In the genomic region with DNA sequence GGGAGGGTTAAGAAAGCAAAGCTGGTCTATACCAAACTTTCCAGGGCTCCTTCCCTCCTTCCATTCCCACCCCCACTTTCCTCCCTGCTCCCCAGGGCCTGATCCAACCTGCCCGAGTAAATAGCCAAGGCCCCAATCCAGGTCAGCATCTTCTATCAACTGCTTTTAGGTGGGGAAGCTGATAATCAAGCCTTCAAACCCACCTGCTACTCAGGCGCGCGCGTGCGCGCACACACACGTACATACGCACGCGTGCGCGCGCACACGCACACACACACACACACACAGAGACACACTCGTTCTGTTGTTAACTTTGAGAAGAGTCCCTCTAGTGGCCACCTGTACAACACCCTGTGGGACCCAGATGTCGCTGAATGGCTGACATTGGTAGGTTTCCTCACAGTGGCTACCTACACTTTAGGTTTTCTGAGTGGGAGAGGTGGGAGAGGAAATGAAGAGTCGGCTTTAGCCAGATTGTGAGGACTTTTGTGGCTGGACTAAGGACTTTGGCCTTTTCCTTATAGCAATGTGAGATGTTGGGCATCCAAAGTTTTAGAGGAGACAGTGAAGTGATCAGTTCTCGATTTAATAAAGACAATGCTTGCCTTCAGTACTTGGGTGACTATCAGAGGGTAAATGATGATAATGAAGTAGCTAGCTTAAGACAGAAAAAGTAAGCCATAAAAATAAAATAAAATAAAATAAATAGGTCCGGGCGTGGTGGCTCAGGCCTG, we compare ENCODE assay signal across 8 cellular contexts. TPM values are rescaled to one million over a fixed set of nuclear protein-coding genes. Genes with fewer than 3 reads are reported as not detected.
A peak's percentile ranks its signal among the peaks of the same experiment; 100 is the strongest.
DNase-seq lines count a peak whose midpoint lies in the region; ATAC-seq and TF ChIP-seq lines count a peak whose summit lies in the region.

No MANE protein-coding gene starts in this region.

- POLR2A ChIA-PET in CD8-positive, alpha-beta T cell (lab: Charles Lee), result interaction anchor here (0.6 to 0.7 kb wide), 2 partner anchors 36 to 1031 kb away, joined by 3 read pairs; no protein-coding TSS in a partner anchor
- POLR2A ChIA-PET in activated CD4-positive, alpha-beta memory T cell treated with anti-CD3 and anti-CD28 coated beads, Interleukin-2, amount 10 ng/mL, durations not matched to agents 7 days and 5 days (lab: Charles Lee), result interaction anchor here (0.9 kb wide), 1 partner anchor 11 kb away, joined by 3 read pairs; no protein-coding TSS in a partner anchor
- POLR2A ChIA-PET in naive thymus-derived CD4-positive, alpha-beta T cell (lab: Charles Lee), result no interaction called here

- peak overlapping the region; percentile 77 for H3K4me3 Mint-ChIP-seq in CD8-positive, alpha-beta T cell
- H3K4me3 Mint-ChIP-seq in activated CD4-positive, alpha-beta memory T cell treated with anti-CD3 and anti-CD28 coated beads, Interleukin-2, amount 10 ng/mL, durations not matched to agents 7 days and 5 days, result peak overlapping the region; percentile 12
- H3K4me3 Mint-ChIP-seq in naive thymus-derived CD4-positive, alpha-beta T cell, result peak overlapping the region; percentile 71 to 88 (median 82)

- peak overlapping the region; percentile 15 for H3K27ac Mint-ChIP-seq in CD8-positive, alpha-beta T cell
- H3K27ac Mint-ChIP-seq in activated CD4-positive, alpha-beta memory T cell treated with anti-CD3 and anti-CD28 coated beads, Interleukin-2, amount 10 ng/mL, durations not matched to agents 7 days and 5 days, result no peak overlapping the region
- peak overlapping the region in 8 of 9 donors; percentile 52 to 89 (median 76) for H3K27ac Mint-ChIP-seq in naive thymus-derived CD4-positive, alpha-beta T cell

- H3K4me1 Mint-ChIP-seq in CD8-positive, alpha-beta T cell (ENCODE audit: low read depth), result peaks cover 6% of the 10 kb centered on the region
- peaks cover 9% of the 10 kb centered on the region for H3K4me1 Mint-ChIP-seq in activated CD4-positive, alpha-beta memory T cell treated with anti-CD3 and anti-CD28 coated beads, Interleukin-2, amount 10 ng/mL, durations not matched to agents 7 days and 5 days
- H3K4me1 Mint-ChIP-seq in naive thymus-derived CD4-positive, alpha-beta T cell, result peaks cover 5 to 13% (median 11%) of the 10 kb centered on the region in 7 donors

- no peaks in the 10 kb centered on the region for H3K9me3 Mint-ChIP-seq in CD8-positive, alpha-beta T cell
- no peaks in the 10 kb centered on the region for H3K9me3 Mint-ChIP-seq in activated CD4-positive, alpha-beta memory T cell treated with anti-CD3 and anti-CD28 coated beads, Interleukin-2, amount 10 ng/mL, durations not matched to agents 7 days and 5 days
- peaks cover 0 to 3% (median 0%) of the 10 kb centered on the region in 11 donors for H3K9me3 Mint-ChIP-seq in naive thymus-derived CD4-positive, alpha-beta T cell

- TF ChIP-seq CTCF in CD8-positive, alpha-beta T cell (IDR thresholded peaks at IDR 0.05), result peak; percentile 55
- TF ChIP-seq CTCF in testis (IDR thresholded peaks at IDR 0.05), result peak; percentile 26 to 62 (median 36)

- intact Hi-C loops in CD8-positive, alpha-beta T cell (cut with DNase I, micrococcal nuclease), result no loop called here
- intact Hi-C loops in naive thymus-derived CD4-positive, alpha-beta T cell (cut with micrococcal nuclease), result no loop called here
- intact Hi-C loops in testis (cut with DNase I; ENCODE audit: low total_unique reads), result no loop called here

- H3K27me3 ChIP-seq in CD8-positive, alpha-beta T cell (ENCODE audit: insufficient read depth, low read length), result no peaks in the 10 kb centered on the region
- no peaks in the 10 kb centered on the region for H3K27me3 ChIP-seq in HAP-1 (ENCODE audit: low read depth)
- no peaks in the 10 kb centered on the region for H3K27me3 ChIP-seq in endocrine pancreas (ENCODE audit: control insufficient read depth, insufficient read depth, low read length)
- no peaks in the 10 kb centered on the region for H3K27me3 ChIP-seq in naive thymus-derived CD4-positive, alpha-beta T cell (ENCODE audit: control insufficient read depth in 2 of 2, insufficient read depth in 2 of 2, low read length in 2 of 2)
- H3K27me3 ChIP-seq in testis, result no peaks in the 10 kb centered on the region

- CTCF ChIA-PET in CD8-positive, alpha-beta T cell (lab: Charles Lee), result interaction anchor here (1.1 to 1.5 kb wide), 3 partner anchors 9 to 101 kb away, joined by 4 to 5 read pairs (median 5); no protein-coding TSS in a partner anchor
- CTCF ChIA-PET in activated CD4-positive, alpha-beta memory T cell treated with anti-CD3 and anti-CD28 coated beads, Interleukin-2, amount 10 ng/mL, durations not matched to agents 7 days and 5 days (lab: Charles Lee), result interaction anchor here (1.2 kb wide), 1 partner anchor 10 kb away, joined by 4 read pairs; no protein-coding TSS in a partner anchor
- CTCF ChIA-PET in naive thymus-derived CD4-positive, alpha-beta T cell (lab: Charles Lee), result interaction anchor here (1.1 kb wide), 1 partner anchor 10 kb away, joined by 3 read pairs; no protein-coding TSS in a partner anchor

- WGBS in testis, 2 donors, result 61 to 66% methylated on average over 20 to 21 of the region's 21 CpGs

- peak; percentile 96 for ATAC-seq in CD8-positive, alpha-beta T cell
- ATAC-seq in naive thymus-derived CD4-positive, alpha-beta T cell, result peak; percentile 84

- H3K9me3 ChIP-seq in CD8-positive, alpha-beta T cell (ENCODE audit: low read length), result no peaks in the 10 kb centered on the region
- no peaks in the 10 kb centered on the region for H3K9me3 ChIP-seq in HAP-1
- no peaks in the 10 kb centered on the region for H3K9me3 ChIP-seq in endocrine pancreas (ENCODE audit: control insufficient read depth, low read length)
- H3K9me3 ChIP-seq in naive thymus-derived CD4-positive, alpha-beta T cell (ENCODE audit: control insufficient read depth in 2 of 3, low read length in 3 of 3), result no peaks in the 10 kb centered on the region
- H3K9me3 ChIP-seq in testis, result no peaks in the 10 kb centered on the region

- H3K4me1 ChIP-seq in CD8-positive, alpha-beta T cell (ENCODE audit: insufficient read depth, low read length), result no peaks in the 10 kb centered on the region
- H3K4me1 ChIP-seq in HAP-1 (no peaks in the 10 kb centered on the region), endocrine pancreas (ENCODE audit: control insufficient read depth, insufficient read depth, low read length) (no peaks in the 10 kb centered on the region), testis (no peaks in the 10 kb centered on the region)
- H3K4me1 ChIP-seq in naive thymus-derived CD4-positive, alpha-beta T cell (ENCODE audit: control insufficient read depth in 2 of 2, insufficient read depth in 2 of 2, low read length in 2 of 2), result no peaks in the 10 kb centered on the region

- peak; percentile 2 to 79 (median 37) for DNase-seq in CD8-positive, alpha-beta T cell
- DNase-seq in HAP-1 (ENCODE audit: low spot score in 2 of 2) (peak; percentile 75 to 80), NCI-H2227 (lab: John Stamatoyannopoulos, UW; ENCODE audit: unreplicated experiment) (peak; percentile 90), testis (peak; percentile 65), GM03348 (ENCODE audit: low spot score) (no peak)
- peak; percentile 56 for DNase-seq in activated CD4-positive, alpha-beta memory T cell treated with anti-CD3 and anti-CD28 coated beads, Interleukin-2, amount 10 ng/mL, durations not matched to agents 7 days and 5 days
- DNase-seq in naive thymus-derived CD4-positive, alpha-beta T cell, result peak in 8 of 9 donors; percentile 25 to 68 (median 65)

- H3K9ac ChIP-seq in endocrine pancreas (ENCODE audit: control insufficient read depth, insufficient read depth, low read length), result peak overlapping the region; percentile 38

- in situ Hi-C loops in HAP-1 (cut with MboI; ENCODE audit: low sequenced_read_pairs), result no loop called here

- H3K36me3 Mint-ChIP-seq in CD8-positive, alpha-beta T cell, result no peaks in the 10 kb centered on the region
- no peaks in the 10 kb centered on the region for H3K36me3 Mint-ChIP-seq in activated CD4-positive, alpha-beta memory T cell treated with anti-CD3 and anti-CD28 coated beads, Interleukin-2, amount 10 ng/mL, durations not matched to agents 7 days and 5 days (ENCODE audit: low read depth)
- H3K36me3 Mint-ChIP-seq in naive thymus-derived CD4-positive, alpha-beta T cell, result no peaks in the 10 kb centered on the region

- H3K27ac ChIP-seq in CD8-positive, alpha-beta T cell (ENCODE audit: low read depth, low read length), result no peak overlapping the region
- H3K27ac ChIP-seq in naive thymus-derived CD4-positive, alpha-beta T cell (ENCODE audit: low read depth, low read length), result no peak overlapping the region
- no peak overlapping the region for H3K27ac ChIP-seq in testis

- peaks cover 3% of the 10 kb centered on the region for H3K27me3 Mint-ChIP-seq in CD8-positive, alpha-beta T cell (ENCODE audit: low read depth)
- H3K27me3 Mint-ChIP-seq in activated CD4-positive, alpha-beta memory T cell treated with anti-CD3 and anti-CD28 coated beads, Interleukin-2, amount 10 ng/mL, durations not matched to agents 7 days and 5 days, result no peaks in the 10 kb centered on the region
- H3K27me3 Mint-ChIP-seq in naive thymus-derived CD4-positive, alpha-beta T cell, result peaks cover 0 to 6% (median 4%) of the 10 kb centered on the region in 5 donors

- no peak for TF ChIP-seq POLR2A in testis (IDR thresholded peaks at IDR 0.05)

- H3K4me3 ChIP-seq in CD8-positive, alpha-beta T cell (ENCODE audit: low read depth, low read length), result no peak overlapping the region
- H3K4me3 ChIP-seq in HAP-1 (no peak overlapping the region), endocrine pancreas (ENCODE audit: control insufficient read depth, insufficient read depth, low read length) (peak overlapping the region; percentile 66), testis (no peak overlapping the region)
- peak overlapping the region; percentile 50 for H3K4me3 ChIP-seq in naive thymus-derived CD4-positive, alpha-beta T cell (ENCODE audit: low read length)

- H3K36me3 ChIP-seq in CD8-positive, alpha-beta T cell (ENCODE audit: insufficient read depth, low read length), result no peaks in the 10 kb centered on the region
- H3K36me3 ChIP-seq in HAP-1 (replicated peaks) (no peaks in the 10 kb centered on the region), endocrine pancreas (ENCODE audit: control insufficient read depth, insufficient read depth, low read length) (no peaks in the 10 kb centered on the region), testis (ENCODE audit: low read depth, missing control alignments) (no peaks in the 10 kb centered on the region)
- no peaks in the 10 kb centered on the region for H3K36me3 ChIP-seq in naive thymus-derived CD4-positive, alpha-beta T cell (ENCODE audit: control insufficient read depth in 2 of 3, insufficient read depth in 3 of 3, low read length in 3 of 3)

RNA-seq across cellular contexts. Expression of gene TLN2, which starts 45.4 kb away (rescaled TPM):
- under 1 TPM; 0.30 to 0.56 TPM for total RNA-seq in CD8-positive, alpha-beta T cell
- total RNA-seq in activated CD4-positive, alpha-beta memory T cell treated with anti-CD3 and anti-CD28 coated beads, Interleukin-2, amount 10 ng/mL, durations not matched to agents 7 days and 5 days, result under 1 TPM; 0.18 to 0.55 TPM
- total RNA-seq in naive thymus-derived CD4-positive, alpha-beta T cell, result 1 to 10 TPM in 1 of 5 experiments, under 1 TPM in 4; 0.53 to 1.6 (median 0.79) TPM
- not detected for polyA plus RNA-seq in naive thymus-derived CD4-positive, alpha-beta T cell
- total RNA-seq in testis, result 10 to 100 TPM; 27.8 to 30.8 TPM
- polyA plus RNA-seq in testis (ENCODE audit: insufficient read depth, low read depth, low replicate concordance), result 17.1 TPM

Comparison
In these comparisons a context has a peak if more than half of its experiments do, and no peak if none do; other contexts are left out.
1. H3K4me3 ChIP-seq: peak in endocrine pancreas (single experiment) and naive thymus-derived CD4-positive, alpha-beta T cell (single experiment); none in CD8-positive, alpha-beta T cell (single experiment), HAP-1 (single experiment) and testis (0 of 2).
2. H3K4me3 Mint-ChIP-seq: peak in every context shown above with its lines; median percentile 82 in naive thymus-derived CD4-positive, alpha-beta T cell; 77 in CD8-positive, alpha-beta T cell; 12 in activated CD4-positive, alpha-beta memory T cell treated with anti-CD3 and anti-CD28 coated beads, Interleukin-2, amount 10 ng/mL, durations not matched to agents 7 days and 5 days.
3. RNA of gene TLN2, which starts 45.4 kb away (total RNA-seq): 27.8 to 30.8 TPM in testis; 0.53 to 1.6 TPM in naive thymus-derived CD4-positive, alpha-beta T cell, 0.30 to 0.56 TPM in CD8-positive, alpha-beta T cell and 0.18 to 0.55 TPM in activated CD4-positive, alpha-beta memory T cell treated with anti-CD3 and anti-CD28 coated beads, Interleukin-2, amount 10 ng/mL, durations not matched to agents 7 days and 5 days; every median in the first group is over 10 times any median in the second.